Comparison of ENCODE assay signal across 1 cellular context in the genomic region with DNA sequence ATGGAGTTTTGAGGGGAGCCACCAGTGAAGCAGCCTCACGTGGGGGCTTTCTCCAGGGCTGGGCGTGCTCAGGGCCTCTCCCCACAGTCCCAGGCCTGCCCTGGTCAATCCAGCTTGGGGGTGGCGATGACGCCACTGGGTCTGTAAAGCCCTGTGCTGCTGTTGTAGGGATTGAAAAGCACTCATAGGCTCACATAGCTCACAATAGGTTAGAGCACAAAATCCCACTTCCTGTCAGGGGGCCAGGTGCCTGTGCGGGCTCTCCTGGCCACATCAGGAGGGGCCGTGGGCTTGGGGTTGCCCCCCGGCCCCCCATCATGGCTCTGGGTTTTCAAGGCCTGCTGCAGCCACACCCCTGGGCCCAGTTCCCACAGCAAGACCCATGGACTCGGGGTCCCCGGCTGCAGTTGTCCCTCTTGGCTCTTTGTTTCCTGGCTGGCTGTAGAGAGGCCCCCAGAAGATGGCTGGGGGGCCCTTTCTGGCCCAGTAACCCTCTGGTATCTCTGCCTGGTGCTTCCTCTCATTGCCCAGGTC.
TF ChIP-seq lines count a peak whose summit lies in the region.

No MANE protein-coding gene starts in this region.

TF ChIP-seq in IMR-90, 13 proteins besides CTCF, POLR2A, EP300 and RAD21:
- TF ChIP-seq RCOR1 (IDR thresholded peaks at IDR 0.05; ENCODE audit: insufficient replicate concordance, low read length), result no peak
- no peak for TF ChIP-seq FOS (IDR thresholded peaks at IDR 0.05; ENCODE audit: low read depth, low read length)
- TF ChIP-seq MAZ (IDR thresholded peaks at IDR 0.05; ENCODE audit: borderline replicate concordance, low read depth, low read length), result no peak
- TF ChIP-seq, protein P1, sequence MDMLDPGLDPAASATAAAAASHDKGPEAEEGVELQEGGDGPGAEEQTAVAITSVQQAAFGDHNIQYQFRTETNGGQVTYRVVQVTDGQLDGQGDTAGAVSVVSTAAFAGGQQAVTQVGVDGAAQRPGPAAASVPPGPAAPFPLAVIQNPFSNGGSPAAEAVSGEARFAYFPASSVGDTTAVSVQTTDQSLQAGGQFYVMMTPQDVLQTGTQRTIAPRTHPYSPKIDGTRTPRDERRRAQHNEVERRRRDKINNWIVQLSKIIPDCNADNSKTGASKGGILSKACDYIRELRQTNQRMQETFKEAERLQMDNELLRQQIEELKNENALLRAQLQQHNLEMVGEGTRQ (IDR thresholded peaks at IDR 0.05; ENCODE audit: low read depth, low read length), result no peak
- no peak for TF ChIP-seq NFE2L2 (IDR thresholded peaks at IDR 0.05; ENCODE audit: low read depth, low read length)
- no peak for TF ChIP-seq CHD1 (IDR thresholded peaks at IDR 0.05; ENCODE audit: low read depth, low read length)
- no peak for TF ChIP-seq RFX5 (IDR thresholded peaks at IDR 0.05; ENCODE audit: low read depth, low read length)
- no peak for TF ChIP-seq MXI1 (IDR thresholded peaks at IDR 0.05; ENCODE audit: borderline replicate concordance, low read depth, low read length)
- TF ChIP-seq MAFK (IDR thresholded peaks at IDR 0.05; ENCODE audit: low read depth, low read length), result no peak
- no peak for TF ChIP-seq SMC3 (IDR thresholded peaks at IDR 0.05; ENCODE audit: low read depth, low read length)
- TF ChIP-seq BHLHE40 (IDR thresholded peaks at IDR 0.05; ENCODE audit: low read depth, low read length), result no peak
